Comparison of ENCODE assay signal across 14 cellular contexts in the genomic region with DNA sequence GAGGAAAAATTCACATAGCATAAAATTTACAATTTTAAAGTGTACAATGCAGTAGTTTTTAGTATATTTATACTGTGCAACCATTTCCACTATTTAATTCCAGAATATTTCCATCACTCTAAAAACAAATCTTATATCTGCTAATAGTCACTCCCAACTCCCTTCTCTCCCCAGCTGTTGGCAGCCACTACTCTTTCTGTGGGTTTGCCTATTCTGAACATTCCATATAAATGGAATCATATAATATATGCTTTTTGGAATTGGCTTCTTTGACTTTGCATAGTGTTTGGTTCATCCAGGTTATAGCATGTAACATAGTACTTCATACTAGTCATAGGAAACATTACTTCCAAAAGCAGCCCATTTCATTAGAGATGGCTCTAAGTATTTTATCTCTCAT.
"Had no signal": no experiment of that assay in that cellular context is flagged by ENCODE, and none has a peak within 500 bp of the region (broad histone marks: within the 10 kb centered on the region; RNA-seq: fewer than 3 reads in every experiment).

No MANE protein-coding gene starts in this region.

- H3K27ac Mint-ChIP-seq: activated CD4-positive, alpha-beta memory T cell treated with anti-CD3 and anti-CD28 coated beads, Interleukin-2, amount 10 ng/mL, durations not matched to agents 7 days and 5 days; activated T-helper 2 cell treated with anti-CD3 and anti-CD28 coated beads, Interferon-gamma antibody, Interleukin-2, Interleukin-4, amounts not matched to agents 10 μg/mL and 5 μg/mL and 100 μg/mL, durations not matched to agents 14 hours and 24 hours and 36 hours had no signal

- H3K9me3 ChIP-seq: breast epithelium, tibial artery, uterus had no signal

- DNase-seq: activated CD4-positive, alpha-beta memory T cell treated with anti-CD3 and anti-CD28 coated beads, Interleukin-2, amount 10 ng/mL, durations not matched to agents 7 days and 5 days; activated CD4-positive, alpha-beta T cell treated with anti-CD3 and anti-CD28 coated beads for 1 hour; activated CD8-positive, alpha-beta memory T cell treated with anti-CD3 and anti-CD28 coated beads, Interleukin-2, amount 50 U/mL, for 48 hours; left ventricle myocardium superior; retina; stimulated activated CD4-positive, alpha-beta T cell treated with anti-CD3 and anti-CD28 coated beads, Interleukin-4, amount 100 ng/mL, for 4 hours; SW 1271; tibial artery; uterus had no signal

- H3K27ac ChIP-seq: breast epithelium, hepatocyte, skin epidermis, tibial artery, uterus had no signal

- H3K36me3 ChIP-seq: uterus had no signal

- H3K4me1 ChIP-seq: breast epithelium, tibial artery, uterus had no signal

- H3K4me3 ChIP-seq: breast epithelium, hepatocyte, skin epidermis, tibial artery, uterus had no signal

- H3K4me3 Mint-ChIP-seq: activated CD4-positive, alpha-beta memory T cell treated with anti-CD3 and anti-CD28 coated beads, Interleukin-2, amount 10 ng/mL, durations not matched to agents 7 days and 5 days; activated naive CD8-positive, alpha-beta T cell had no signal

- ATAC-seq: left ventricle myocardium superior had no signal

- H3K27me3 ChIP-seq: breast epithelium, hepatocyte, tibial artery, uterus had no signal

- H3K27me3 Mint-ChIP-seq: activated CD4-positive, alpha-beta memory T cell treated with anti-CD3 and anti-CD28 coated beads, Interleukin-2, amount 10 ng/mL, durations not matched to agents 7 days and 5 days; activated naive CD8-positive, alpha-beta T cell had no signal

- H3K9me3 Mint-ChIP-seq: activated CD4-positive, alpha-beta memory T cell treated with anti-CD3 and anti-CD28 coated beads, Interleukin-2, amount 10 ng/mL, durations not matched to agents 7 days and 5 days; activated T-helper 2 cell treated with anti-CD3 and anti-CD28 coated beads, Interferon-gamma antibody, Interleukin-2, Interleukin-4, amounts not matched to agents 10 μg/mL and 5 μg/mL and 100 μg/mL, durations not matched to agents 14 hours and 24 hours and 36 hours had no signal
